In genomic region chr12:6608592-6609311, GRCh38 we compare ENCODE assay signal across 10 cellular contexts. TPM values are rescaled to one million over a fixed set of nuclear protein-coding genes. Genes with fewer than 3 reads are reported as not detected.
DNase-seq lines count a peak whose midpoint lies in the region; ATAC-seq and TF ChIP-seq lines count a peak whose summit lies in the region.
"Had no signal": no experiment of that assay in that cellular context is flagged by ENCODE, and none has a peak within 500 bp of the region (broad histone marks: within the 10 kb centered on the region; RNA-seq: fewer than 3 reads in every experiment).

No MANE protein-coding gene starts in this region.

- H3K27ac ChIP-seq in SU-DHL-6 (ENCODE audit: low read depth, low read length) = peak overlapping the region; percentile 55

- no peaks in the 10 kb centered on the region for H3K27me3 ChIP-seq in SU-DHL-6 (ENCODE audit: low read length)

- H3K4me1 Mint-ChIP-seq in glutamatergic neuron (ENCODE audit: low read depth, unreplicated experiment) = peaks cover 33% of the 10 kb centered on the region
- H3K4me1 Mint-ChIP-seq in stimulated activated naive CD8-positive, alpha-beta T cell treated with anti-CD3 and anti-CD28 coated beads, Interleukin-15, amount 100 ng/mL, for 72 hours = peaks cover 63% of the 10 kb centered on the region

- H3K27ac Mint-ChIP-seq in glutamatergic neuron (ENCODE audit: unreplicated experiment) = no peak overlapping the region
- no peak overlapping the region for H3K27ac Mint-ChIP-seq in stimulated activated naive CD8-positive, alpha-beta T cell treated with anti-CD3 and anti-CD28 coated beads, Interleukin-15, amount 100 ng/mL, for 72 hours

- no peak overlapping the region for H3K4me3 Mint-ChIP-seq in glutamatergic neuron (ENCODE audit: unreplicated experiment)
- H3K4me3 Mint-ChIP-seq in stimulated activated naive CD8-positive, alpha-beta T cell treated with anti-CD3 and anti-CD28 coated beads, Interleukin-15, amount 100 ng/mL, for 72 hours = no peak overlapping the region

- peaks cover 21% of the 10 kb centered on the region for H3K27me3 Mint-ChIP-seq in glutamatergic neuron (ENCODE audit: unreplicated experiment)
- H3K27me3 Mint-ChIP-seq in stimulated activated naive CD8-positive, alpha-beta T cell treated with anti-CD3 and anti-CD28 coated beads, Interleukin-15, amount 100 ng/mL, for 72 hours = no peaks in the 10 kb centered on the region

- H3F3A ChIP-seq in SU-DHL-6 (ENCODE audit: insufficient read depth) = peaks cover 37% of the 10 kb centered on the region

- no peak overlapping the region for H3K4me3 ChIP-seq in SU-DHL-6 (ENCODE audit: insufficient read depth, low read length, poor library complexity, severe bottlenecking)

- DNase-seq in NCI-H2171 treated with DMSO at 0.1 percent for 48 hours (lab: John Stamatoyannopoulos, UW) = peak; percentile 73
- DNase-seq in NCI-H2171 (lab: John Stamatoyannopoulos, UW) = no peak
- peak; percentile 64 for DNase-seq in glutamatergic neuron
- DNase-seq in stimulated activated naive CD8-positive, alpha-beta T cell treated with anti-CD3 and anti-CD28 coated beads, Interleukin-15, amount 100 ng/mL, for 72 hours = peak; percentile 59 to 64
- no peak for DNase-seq in CD1c-positive myeloid dendritic cell (ENCODE audit: extremely low spot score)
- DNase-seq: SIG-M5 had no signal

- H3K4me2 ChIP-seq in SU-DHL-6 (ENCODE audit: low read depth, low read length, poor library complexity, severe bottlenecking) = no peak overlapping the region

- H2AFZ ChIP-seq in SU-DHL-6 (ENCODE audit: low read depth, low read length, severe bottlenecking) = peak overlapping the region; percentile 3

- peak; percentile 38 for ATAC-seq in stimulated activated naive CD8-positive, alpha-beta T cell treated with anti-CD3 and anti-CD28 coated beads, Interleukin-15, amount 100 ng/mL, for 72 hours
- ATAC-seq in GM18519 (IDR thresholded peaks at IDR 0.05; ENCODE audit: low FRiP score, unreplicated experiment) (no peak), HG03565 (IDR thresholded peaks at IDR 0.05; ENCODE audit: unreplicated experiment) (no peak)

- H3K79me2 ChIP-seq in SU-DHL-6 (ENCODE audit: insufficient read depth, low read length) = peaks cover 30% of the 10 kb centered on the region

- no peaks in the 10 kb centered on the region for H3K9me3 ChIP-seq in SU-DHL-6 (ENCODE audit: insufficient read depth, low read length)

- TF ChIP-seq CTCF in SU-DHL-6 (IDR thresholded peaks at IDR 0.05; ENCODE audit: insufficient read depth, low read length, poor library complexity, severe bottlenecking) (no peak), glutamatergic neuron (IDR thresholded peaks at IDR 0.05; ENCODE audit: partially characterized antibody, unreplicated experiment) (no peak)

- no peak overlapping the region for H3K9ac ChIP-seq in SU-DHL-6 (ENCODE audit: low read length)

- peaks cover 7% of the 10 kb centered on the region; the same call in 1 of the 2 replicates for H4K20me1 ChIP-seq in SU-DHL-6 (ENCODE audit: low read depth, low read length)

- H3K9me3 Mint-ChIP-seq in glutamatergic neuron (ENCODE audit: unreplicated experiment) = peaks cover 25% of the 10 kb centered on the region
- no peaks in the 10 kb centered on the region for H3K9me3 Mint-ChIP-seq in stimulated activated naive CD8-positive, alpha-beta T cell treated with anti-CD3 and anti-CD28 coated beads, Interleukin-15, amount 100 ng/mL, for 72 hours

- H3K9me2 ChIP-seq in SU-DHL-6 (replicated peaks; ENCODE audit: insufficient read depth, low read length) = no peaks in the 10 kb centered on the region

- no peaks in the 10 kb centered on the region for H3K36me3 ChIP-seq in SU-DHL-6 (ENCODE audit: low read length)

- H3K36me3 Mint-ChIP-seq in glutamatergic neuron (ENCODE audit: unreplicated experiment) = peaks cover 9% of the 10 kb centered on the region

RNA-seq across cellular contexts. Expression of gene CHD4, which starts 1.6 kb away (rescaled TPM):
- total RNA-seq in glutamatergic neuron (ENCODE audit: unreplicated experiment) = 957 TPM

RNA-seq across cellular contexts. Expression of gene LPAR5, which starts 27.0 kb away (rescaled TPM):
- not detected for total RNA-seq in glutamatergic neuron (ENCODE audit: unreplicated experiment)
- total RNA-seq: dermis microvascular lymphatic vessel endothelial cell had no signal

RNA-seq across cellular contexts. Expression of gene ACRBP, which starts 38.5 kb away (rescaled TPM):
- 2.5 TPM for total RNA-seq in glutamatergic neuron (ENCODE audit: unreplicated experiment)

RNA-seq across cellular contexts. Expression of gene NOP2, which starts 40.7 kb away (rescaled TPM):
- total RNA-seq in glutamatergic neuron (ENCODE audit: unreplicated experiment) = 53.5 TPM

RNA-seq across cellular contexts. Expression of gene IFFO1, which starts 52.9 kb away (rescaled TPM):
- 50.3 TPM for total RNA-seq in glutamatergic neuron (ENCODE audit: unreplicated experiment)

Comparison
In these comparisons a context has a peak if more than half of its experiments do, and no peak if none do; other contexts are left out.
1. DNase-seq: peak in NCI-H2171 treated with DMSO at 0.1 percent for 48 hours (single experiment), glutamatergic neuron (single experiment) and stimulated activated naive CD8-positive, alpha-beta T cell treated with anti-CD3 and anti-CD28 coated beads, Interleukin-15, amount 100 ng/mL, for 72 hours (2 of 2); none in NCI-H2171 (single experiment) and CD1c-positive myeloid dendritic cell (single experiment).